21 cellular contexts compared by ENCODE assay signal in the genomic region with DNA sequence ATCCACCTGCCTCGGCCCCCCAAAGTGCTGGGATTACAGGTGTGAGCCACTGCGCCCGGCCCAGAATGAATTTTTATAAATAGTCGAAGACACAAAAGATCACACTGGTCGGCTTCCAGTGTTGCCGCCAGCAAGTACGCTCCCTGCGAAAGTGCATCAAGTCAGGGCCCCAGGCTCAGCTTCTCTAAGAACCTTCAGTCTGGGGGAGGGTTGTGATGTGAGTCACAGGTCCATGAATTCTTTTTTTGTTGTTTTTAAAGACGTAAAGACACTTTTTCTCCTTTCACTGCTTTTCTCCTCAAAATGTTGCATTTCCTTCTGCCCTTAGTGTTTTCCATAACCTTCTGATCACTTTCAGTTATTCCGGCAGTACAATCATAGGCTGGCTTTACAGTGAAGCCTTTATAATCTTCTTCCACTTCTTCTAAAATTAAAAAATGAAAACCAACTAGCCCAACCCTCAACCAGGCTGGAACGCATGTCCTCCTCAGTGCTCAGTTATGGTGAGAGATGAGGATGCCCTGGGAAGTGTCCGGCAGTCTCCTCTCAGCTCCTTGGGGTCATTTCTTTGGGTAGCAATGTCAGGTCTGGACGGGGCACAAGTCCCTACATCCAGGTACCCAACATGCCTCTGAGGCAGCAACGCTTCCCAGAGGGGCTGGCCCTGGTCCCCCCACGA.
DNase-seq lines count a peak whose midpoint lies in the region; ATAC-seq and TF ChIP-seq lines count a peak whose summit lies in the region.
"Had no signal": no experiment of that assay in that cellular context is flagged by ENCODE, and none has a peak within 500 bp of the region (broad histone marks: within the 10 kb centered on the region; RNA-seq: fewer than 3 reads in every experiment).

No MANE protein-coding gene starts in this region.

- peaks cover 42% of the 10 kb centered on the region for H3K36me3 Mint-ChIP-seq in activated naive CD8-positive, alpha-beta T cell treated with anti-CD3 and anti-CD28 coated beads for 36 hours
- peaks cover 45% of the 10 kb centered on the region for H3K36me3 Mint-ChIP-seq in activated naive CD8-positive, alpha-beta T cell treated with anti-CD3 and anti-CD28 coated beads, Interleukin-2, amount 50 U/mL, for 24 hours (ENCODE audit: low read depth)

- no peak for DNase-seq in activated naive CD8-positive, alpha-beta T cell treated with anti-CD3 and anti-CD28 coated beads for 36 hours
- no peak for DNase-seq in activated naive CD8-positive, alpha-beta T cell treated with anti-CD3 and anti-CD28 coated beads, Interleukin-2, amount 50 U/mL, for 24 hours
- DNase-seq in amniotic epithelial cell (ENCODE audit: low read depth), result peak; percentile 58
- DNase-seq in iris pigment epithelial cell (ENCODE audit: low read depth), result peak; percentile 62
- no peak for DNase-seq in GM20000 (ENCODE audit: low spot score)
- DNase-seq in medulla oblongata (ENCODE audit: extremely low spot score), result no peak
- DNase-seq in stimulated activated naive CD8-positive, alpha-beta T cell treated with anti-CD3 and anti-CD28 coated beads, Interleukin-15, amount 100 ng/mL, for 72 hours, result no peak
- DNase-seq: CD4-positive, alpha-beta T cell; DMS53; immature natural killer cell; left ventricle myocardium superior; NCI-H1105; NCI-H2107; stimulated activated CD4-positive, alpha-beta T cell treated with anti-CD3 and anti-CD28 coated beads, Interleukin-15, amount 100 ng/mL, for 24 hours; substantia nigra; uterus had no signal

- no peaks in the 10 kb centered on the region for H3K9me3 Mint-ChIP-seq in activated naive CD8-positive, alpha-beta T cell treated with anti-CD3 and anti-CD28 coated beads for 36 hours
- no peaks in the 10 kb centered on the region for H3K9me3 Mint-ChIP-seq in activated naive CD8-positive, alpha-beta T cell treated with anti-CD3 and anti-CD28 coated beads, Interleukin-2, amount 50 U/mL, for 24 hours
- H3K9me3 Mint-ChIP-seq in stimulated activated naive CD8-positive, alpha-beta T cell treated with anti-CD3 and anti-CD28 coated beads, Interleukin-15, amount 100 ng/mL, for 72 hours, result no peaks in the 10 kb centered on the region
- H3K9me3 Mint-ChIP-seq: activated naive CD4-positive, alpha-beta T cell treated with anti-CD3 and anti-CD28 coated beads, Interleukin-2, amount 50 U/mL, for 24 hours; brain; CD4-positive, alpha-beta T cell; immature natural killer cell; T-helper 1 cell treated with Interleukin-12 subunit alpha and Interleukin-12 subunit beta and Interleukin-4 antibody, amounts not matched to agents 30 μg/mL and 1 μg/mL, for 36 hours had no signal

- H3K4me3 Mint-ChIP-seq in activated naive CD8-positive, alpha-beta T cell treated with anti-CD3 and anti-CD28 coated beads for 36 hours, result no peak overlapping the region
- no peak overlapping the region for H3K4me3 Mint-ChIP-seq in activated naive CD8-positive, alpha-beta T cell treated with anti-CD3 and anti-CD28 coated beads, Interleukin-2, amount 50 U/mL, for 24 hours
- no peak overlapping the region for H3K4me3 Mint-ChIP-seq in stimulated activated naive CD8-positive, alpha-beta T cell treated with anti-CD3 and anti-CD28 coated beads, Interleukin-15, amount 100 ng/mL, for 72 hours
- H3K4me3 Mint-ChIP-seq: activated naive CD4-positive, alpha-beta T cell treated with anti-CD3 and anti-CD28 coated beads, Interleukin-2, amount 50 U/mL, for 24 hours; brain; CD4-positive, alpha-beta T cell; immature natural killer cell; T-helper 1 cell treated with Interleukin-12 subunit alpha and Interleukin-12 subunit beta and Interleukin-4 antibody, amounts not matched to agents 30 μg/mL and 1 μg/mL, for 36 hours had no signal

- H3K27ac Mint-ChIP-seq in activated naive CD8-positive, alpha-beta T cell treated with anti-CD3 and anti-CD28 coated beads for 36 hours, result peak overlapping the region; percentile 14
- no peak overlapping the region for H3K27ac Mint-ChIP-seq in activated naive CD8-positive, alpha-beta T cell treated with anti-CD3 and anti-CD28 coated beads, Interleukin-2, amount 50 U/mL, for 24 hours
- H3K27ac Mint-ChIP-seq in stimulated activated naive CD8-positive, alpha-beta T cell treated with anti-CD3 and anti-CD28 coated beads, Interleukin-15, amount 100 ng/mL, for 72 hours, result no peak overlapping the region
- H3K27ac Mint-ChIP-seq: activated naive CD4-positive, alpha-beta T cell treated with anti-CD3 and anti-CD28 coated beads, Interleukin-2, amount 50 U/mL, for 24 hours; CD4-positive, alpha-beta T cell; T-helper 1 cell treated with Interleukin-12 subunit alpha and Interleukin-12 subunit beta and Interleukin-4 antibody, amounts not matched to agents 30 μg/mL and 1 μg/mL, for 36 hours had no signal

- H3K27me3 Mint-ChIP-seq in activated naive CD8-positive, alpha-beta T cell treated with anti-CD3 and anti-CD28 coated beads for 36 hours, result no peaks in the 10 kb centered on the region
- H3K27me3 Mint-ChIP-seq in activated naive CD8-positive, alpha-beta T cell treated with anti-CD3 and anti-CD28 coated beads, Interleukin-2, amount 50 U/mL, for 24 hours, result no peaks in the 10 kb centered on the region
- H3K27me3 Mint-ChIP-seq in stimulated activated naive CD8-positive, alpha-beta T cell treated with anti-CD3 and anti-CD28 coated beads, Interleukin-15, amount 100 ng/mL, for 72 hours, result no peaks in the 10 kb centered on the region
- H3K27me3 Mint-ChIP-seq: activated naive CD4-positive, alpha-beta T cell treated with anti-CD3 and anti-CD28 coated beads, Interleukin-2, amount 50 U/mL, for 24 hours; CD4-positive, alpha-beta T cell had no signal

- ATAC-seq in activated naive CD8-positive, alpha-beta T cell treated with anti-CD3 and anti-CD28 coated beads, Interleukin-2, amount 50 U/mL, for 24 hours, result no peak
- ATAC-seq in HG03095 (IDR thresholded peaks at IDR 0.05; ENCODE audit: unreplicated experiment), result no peak
- no peak for ATAC-seq in stimulated activated naive CD8-positive, alpha-beta T cell treated with anti-CD3 and anti-CD28 coated beads, Interleukin-15, amount 100 ng/mL, for 72 hours
- ATAC-seq: left ventricle myocardium superior, Panc1 had no signal

- H3K4me1 Mint-ChIP-seq in activated naive CD8-positive, alpha-beta T cell treated with anti-CD3 and anti-CD28 coated beads for 36 hours, result no peaks in the 10 kb centered on the region
- no peaks in the 10 kb centered on the region for H3K4me1 Mint-ChIP-seq in activated naive CD8-positive, alpha-beta T cell treated with anti-CD3 and anti-CD28 coated beads, Interleukin-2, amount 50 U/mL, for 24 hours
- no peaks in the 10 kb centered on the region for H3K4me1 Mint-ChIP-seq in stimulated activated naive CD8-positive, alpha-beta T cell treated with anti-CD3 and anti-CD28 coated beads, Interleukin-15, amount 100 ng/mL, for 72 hours
- H3K4me1 Mint-ChIP-seq: brain had no signal

- TF ChIP-seq CTCF in GM20000 (IDR thresholded peaks at IDR 0.05; ENCODE audit: extremely low read depth, missing control alignments), result no peak

Comparison
In these comparisons a context has a peak if more than half of its experiments do, and no peak if none do; other contexts are left out.
1. DNase-seq: peak in amniotic epithelial cell (single experiment) and iris pigment epithelial cell (single experiment); none in activated naive CD8-positive, alpha-beta T cell treated with anti-CD3 and anti-CD28 coated beads for 36 hours (single experiment), activated naive CD8-positive, alpha-beta T cell treated with anti-CD3 and anti-CD28 coated beads, Interleukin-2, amount 50 U/mL, for 24 hours (single experiment), GM20000 (single experiment), medulla oblongata (single experiment) and stimulated activated naive CD8-positive, alpha-beta T cell treated with anti-CD3 and anti-CD28 coated beads, Interleukin-15, amount 100 ng/mL, for 72 hours (0 of 2).